ENCODE assay signal across 8 cellular contexts in the genomic region with DNA sequence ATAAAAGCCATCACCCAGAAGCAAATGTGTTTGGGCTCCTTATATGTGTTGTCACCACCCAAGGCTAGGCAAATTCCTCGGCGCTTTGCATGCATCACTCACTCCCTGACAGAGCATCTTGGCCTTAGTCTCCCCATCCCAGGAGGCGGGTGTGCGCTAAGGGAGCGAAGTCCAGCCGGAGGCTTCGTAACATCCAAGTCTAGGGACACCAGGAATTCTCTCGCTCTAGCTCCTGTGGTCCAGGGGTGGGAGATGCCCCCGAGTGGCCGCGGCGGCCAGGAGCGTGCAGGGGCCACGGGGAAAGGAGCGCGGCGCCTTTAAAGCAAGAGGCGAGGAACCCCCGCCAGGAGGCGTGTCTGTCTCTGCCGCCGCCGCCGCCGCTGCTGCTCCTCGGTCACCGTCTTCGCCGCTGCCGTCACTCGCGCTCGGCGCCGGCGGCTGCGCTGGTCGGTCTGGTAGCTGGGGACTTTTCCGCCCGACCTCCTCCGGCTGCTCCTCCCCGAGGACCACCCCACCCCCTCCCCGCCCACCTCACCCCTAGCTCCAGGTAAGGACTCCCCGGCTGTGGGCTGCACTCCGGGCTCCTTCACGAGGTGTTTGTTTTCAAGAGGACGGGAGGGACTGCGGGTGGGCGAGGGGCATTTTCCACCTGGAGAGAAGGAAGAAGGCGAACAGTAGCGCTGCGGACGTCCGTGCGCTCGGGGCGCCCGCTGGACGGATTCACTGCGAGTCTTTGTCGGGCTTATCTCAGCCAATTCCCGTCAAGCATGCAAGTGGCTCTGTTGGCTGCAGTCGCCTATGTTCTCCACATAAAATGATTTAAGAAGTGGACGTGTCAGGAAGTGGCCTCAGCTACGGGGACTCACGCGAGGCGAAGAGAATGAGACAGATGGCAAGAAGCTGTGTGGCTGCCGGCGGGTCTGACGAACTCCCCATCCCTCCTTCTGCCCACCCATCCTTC. TPM values are rescaled to one million over a fixed set of nuclear protein-coding genes. Genes with fewer than 3 reads are reported as not detected.
DNase-seq lines count a peak whose midpoint lies in the region; ATAC-seq and TF ChIP-seq lines count a peak whose summit lies in the region.

TSS of gene GRIK2 (plus strand) at position 418 of the 961 bp plus-strand sequence.

- POLR2A ChIA-PET in activated CD4-positive, alpha-beta T cell treated with anti-CD3 and anti-CD28 coated beads for 36 hours (lab: Charles Lee): interaction anchor here (0.6 kb wide), 1 partner anchor 937 kb away, joined by 3 read pairs; no protein-coding TSS in a partner anchor

- no peak within 1 kb of the TSS for H3K4me3 Mint-ChIP-seq in activated CD4-positive, alpha-beta T cell treated with anti-CD3 and anti-CD28 coated beads for 36 hours
- peak within 1 kb of the TSS; percentile 71 for H3K4me3 Mint-ChIP-seq in endodermal cell

- DNase-seq in activated CD4-positive, alpha-beta T cell treated with anti-CD3 and anti-CD28 coated beads for 36 hours: peak; percentile 50
- no peak for DNase-seq in activated CD4-positive, alpha-beta T cell treated with anti-CD3 and anti-CD28 coated beads for 1 hour
- DNase-seq in HK-2 (ENCODE audit: unreplicated experiment) (peak; percentile 63), endodermal cell (peak; percentile 89), kidney glomerular epithelial cell (lab: John Stamatoyannopoulos, UW) (no peak)

- H3K4me1 Mint-ChIP-seq in activated CD4-positive, alpha-beta T cell treated with anti-CD3 and anti-CD28 coated beads for 36 hours: no peaks in the 10 kb centered on the region
- H3K4me1 Mint-ChIP-seq in endodermal cell: peaks cover 20% of the 10 kb centered on the region

- CTCF ChIA-PET in activated CD4-positive, alpha-beta T cell treated with anti-CD3 and anti-CD28 coated beads for 36 hours (lab: Charles Lee): no interaction called here

- H3K27me3 Mint-ChIP-seq in activated CD4-positive, alpha-beta T cell treated with anti-CD3 and anti-CD28 coated beads for 36 hours: peaks cover 38% of the 10 kb centered on the region
- peaks cover 64% of the 10 kb centered on the region for H3K27me3 Mint-ChIP-seq in endodermal cell (ENCODE audit: insufficient read depth)

- peak; percentile 63 for TF ChIP-seq CTCF in endodermal cell (conservative IDR thresholded peaks at IDR 0.05)

- H3K36me3 Mint-ChIP-seq in activated CD4-positive, alpha-beta T cell treated with anti-CD3 and anti-CD28 coated beads for 36 hours (ENCODE audit: low read depth): no peaks in the 10 kb centered on the region
- H3K36me3 Mint-ChIP-seq in endodermal cell (ENCODE audit: low read depth): no peaks in the 10 kb centered on the region

- H3K9me3 Mint-ChIP-seq in activated CD4-positive, alpha-beta T cell treated with anti-CD3 and anti-CD28 coated beads for 36 hours (ENCODE audit: low read depth): peaks cover 3% of the 10 kb centered on the region
- H3K9me3 Mint-ChIP-seq in endodermal cell: no peaks in the 10 kb centered on the region

- intact Hi-C loops in activated CD4-positive, alpha-beta T cell treated with anti-CD3 and anti-CD28 coated beads for 36 hours (cut with DNase I, micrococcal nuclease): loop anchor here in 1 of 2 experiments (10.0 kb wide), 1 partner anchor 1779 kb away; no protein-coding TSS in a partner anchor

- ATAC-seq in activated CD4-positive, alpha-beta T cell treated with anti-CD3 and anti-CD28 coated beads for 36 hours: peak; percentile 42
- ATAC-seq in HG03025 (IDR thresholded peaks at IDR 0.05; ENCODE audit: low FRiP score, unreplicated experiment): no peak

- 0% methylated on average over 21 to 71 of the region's 71 CpGs for WGBS in endodermal cell (ENCODE audit: insufficient coverage in 1 of 2, insufficient read length in 1 of 2), 2 experiments

- no peaks in the 10 kb centered on the region for H3K9me3 ChIP-seq in endodermal cell (ENCODE audit: control insufficient read depth, low read length)
- no peaks in the 10 kb centered on the region for H3K9me3 ChIP-seq in mucosa of rectum (ENCODE audit: control insufficient read depth in 2 of 2, low read length in 2 of 2)

- H3K27ac ChIP-seq in endodermal cell (ENCODE audit: low read depth, low read length) (no peak within 1 kb of the TSS), mucosa of rectum (ENCODE audit: low read depth in 2 of 2, low read length in 2 of 2) (no peak within 1 kb of the TSS)

- H3K4me3 ChIP-seq in endodermal cell (ENCODE audit: low read length): peak within 1 kb of the TSS; percentile 76
- H3K4me3 ChIP-seq in mucosa of rectum (ENCODE audit: low read length in 2 of 2): peak within 1 kb of the TSS; percentile 44 to 48

- no peaks in the 10 kb centered on the region for H3K4me1 ChIP-seq in endodermal cell (ENCODE audit: control insufficient read depth, insufficient read depth, low read length)
- H3K4me1 ChIP-seq in mucosa of rectum (ENCODE audit: control insufficient read depth in 2 of 2, insufficient read depth in 2 of 2, low read length in 2 of 2): no peaks in the 10 kb centered on the region

- no peak within 1 kb of the TSS for H3K9ac ChIP-seq in endodermal cell (ENCODE audit: extremely low read depth, low read length, poor library complexity, severe bottlenecking)
- no peak within 1 kb of the TSS for H3K9ac ChIP-seq in mucosa of rectum (ENCODE audit: low read depth in 1 of 2, low read length in 2 of 2)

- no peak within 1 kb of the TSS for H3K27ac Mint-ChIP-seq in activated CD4-positive, alpha-beta T cell treated with anti-CD3 and anti-CD28 coated beads for 36 hours
- H3K27ac Mint-ChIP-seq in endodermal cell: no peak within 1 kb of the TSS

- H3K36me3 ChIP-seq in endodermal cell (ENCODE audit: control insufficient read depth, insufficient read depth, low read length): no peaks in the 10 kb centered on the region
- H3K36me3 ChIP-seq in mucosa of rectum (ENCODE audit: control insufficient read depth in 2 of 2, insufficient read depth in 2 of 2, low read length in 2 of 2): no peaks in the 10 kb centered on the region

- H3K27me3 ChIP-seq in endodermal cell (ENCODE audit: control insufficient read depth, insufficient read depth, low read length, poor library complexity, severe bottlenecking): peaks cover 72% of the 10 kb centered on the region
- H3K27me3 ChIP-seq in mucosa of rectum (ENCODE audit: control insufficient read depth in 2 of 2, insufficient read depth in 2 of 2, low read length in 2 of 2): peaks cover 24 to 31% of the 10 kb centered on the region in 2 donors

TF ChIP-seq in PFSK-1, 5 proteins besides CTCF, POLR2A, EP300 and RAD21:
- no peak for TF ChIP-seq SIN3A (IDR thresholded peaks at IDR 0.05; ENCODE audit: borderline replicate concordance, insufficient read depth, low read length)
- no peak for TF ChIP-seq POLR2AphosphoS5 (IDR thresholded peaks at IDR 0.05; ENCODE audit: low read depth, low read length)
- peak; percentile 15 for TF ChIP-seq FOXP2 (optimal IDR thresholded peaks at IDR 0.05; ENCODE audit: borderline replicate concordance, extremely low read depth, extremely low read length, insufficient read depth)
- no peak for TF ChIP-seq TAF1 (IDR thresholded peaks at IDR 0.05; ENCODE audit: borderline replicate concordance, insufficient read depth, low read length)
- TF ChIP-seq REST (IDR thresholded peaks at IDR 0.05; ENCODE audit: insufficient read depth in 1 of 2, low read depth in 2 of 2, low read length in 2 of 2): no peak

RNA-seq across cellular contexts. Expression of gene GRIK2, which starts in this region (rescaled TPM):
- total RNA-seq in activated CD4-positive, alpha-beta T cell treated with anti-CD3 and anti-CD28 coated beads for 36 hours: not detected
- 0.13 TPM for polyA plus RNA-seq in PFSK-1 (2012; ENCODE audit: insufficient read length, low read depth)
- 1 to 10 TPM in 1 of 2 donors, under 1 TPM in 1; 1.00 to 4.5 TPM for total RNA-seq in endodermal cell
- 2.2 TPM for polyA plus RNA-seq in endodermal cell (2013, experiment 1 of 2)
- 2.1 TPM for polyA plus RNA-seq in endodermal cell (2013, experiment 2 of 2)

Comparison
In these comparisons a context has a peak if more than half of its experiments do, and no peak if none do; other contexts are left out.
1. Peak in DNase-seq and ATAC-seq in activated CD4-positive, alpha-beta T cell treated with anti-CD3 and anti-CD28 coated beads for 36 hours; RNA of the gene not detected or under 1 TPM.
2. DNase-seq: peak in HK-2 (single experiment) and endodermal cell (single experiment); none in activated CD4-positive, alpha-beta T cell treated with anti-CD3 and anti-CD28 coated beads for 1 hour (single experiment) and kidney glomerular epithelial cell (single experiment).